8 cellular contexts compared by ENCODE assay signal in genomic region chr5:141703133-141703561, GRCh38. TPM values are rescaled to one million over a fixed set of nuclear protein-coding genes. Genes with fewer than 3 reads are reported as not detected.
DNase-seq lines count a peak whose midpoint lies in the region; ATAC-seq and TF ChIP-seq lines count a peak whose summit lies in the region.

No MANE protein-coding gene starts in this region.

- no TSS peak for BruUV-seq in Calu3 (replicated peaks; lab: Mats Ljungman, UMichigan)

- H3K27me3 ChIP-seq in NT2/D1 (ENCODE audit: insufficient read depth, insufficient read length): peaks cover 54% of the 10 kb centered on the region

- peak overlapping the region; percentile 32 for H3K9ac ChIP-seq in NT2/D1 (ENCODE audit: insufficient read length, low read depth)

- H3K4me1 Mint-ChIP-seq in Calu3 (ENCODE audit: low read depth, unreplicated experiment) (no peaks in the 10 kb centered on the region), endothelial cell (ENCODE audit: unreplicated experiment) (peaks cover 10% of the 10 kb centered on the region), osteocyte (ENCODE audit: unreplicated experiment) (peaks cover 9% of the 10 kb centered on the region)

- ATAC-seq in GM18907 (IDR thresholded peaks at IDR 0.05; ENCODE audit: unreplicated experiment) (no peak), GM21390 (IDR thresholded peaks at IDR 0.05; ENCODE audit: unreplicated experiment) (no peak)

- TF ChIP-seq CTCF in Calu3 (IDR thresholded peaks at IDR 0.05; ENCODE audit: unreplicated experiment): no peak
- TF ChIP-seq CTCF in endothelial cell (IDR thresholded peaks at IDR 0.05; ENCODE audit: unreplicated experiment): no peak
- TF ChIP-seq CTCF in osteocyte (IDR thresholded peaks at IDR 0.05): no peak
- TF ChIP-seq CTCF in GM20000 (IDR thresholded peaks at IDR 0.05; ENCODE audit: extremely low read depth, missing control alignments): no peak

- no peaks in the 10 kb centered on the region for H3K36me3 ChIP-seq in NT2/D1 (ENCODE audit: insufficient read depth, insufficient read length, low read length)

- no peaks in the 10 kb centered on the region for H3K36me3 Mint-ChIP-seq in Calu3 (ENCODE audit: insufficient read depth, unreplicated experiment)
- no peaks in the 10 kb centered on the region for H3K36me3 Mint-ChIP-seq in endothelial cell (ENCODE audit: low read depth, unreplicated experiment)
- H3K36me3 Mint-ChIP-seq in osteocyte (ENCODE audit: unreplicated experiment): no peaks in the 10 kb centered on the region

- H3K4me3 Mint-ChIP-seq in Calu3 (ENCODE audit: low read depth, unreplicated experiment): peak overlapping the region; percentile 58
- H3K4me3 Mint-ChIP-seq in endothelial cell (ENCODE audit: unreplicated experiment): peak overlapping the region; percentile 89
- peak overlapping the region; percentile 76 for H3K4me3 Mint-ChIP-seq in osteocyte (ENCODE audit: unreplicated experiment)

- peaks cover 2% of the 10 kb centered on the region for H3K4me1 ChIP-seq in NT2/D1 (ENCODE audit: insufficient read depth, insufficient read length)

- no peak for DNase-seq in Calu3
- no peak for DNase-seq in NT2/D1 (ENCODE audit: low read depth, low spot score)
- DNase-seq in endothelial cell (ENCODE audit: low spot score): no peak
- DNase-seq in osteocyte (ENCODE audit: extremely low spot score, unreplicated experiment): no peak
- DNase-seq in stimulated activated naive CD4-positive, alpha-beta T cell (lab: John Stamatoyannopoulos, UW): no peak
- DNase-seq in GM20000 (ENCODE audit: low spot score): no peak

- H3K9me3 ChIP-seq in NT2/D1 (ENCODE audit: insufficient read depth, low read length): no peaks in the 10 kb centered on the region

- peaks cover 36% of the 10 kb centered on the region for H3K27me3 Mint-ChIP-seq in Calu3 (ENCODE audit: unreplicated experiment)
- H3K27me3 Mint-ChIP-seq in endothelial cell (ENCODE audit: unreplicated experiment): peaks cover 5% of the 10 kb centered on the region
- H3K27me3 Mint-ChIP-seq in osteocyte (ENCODE audit: unreplicated experiment): peaks cover 38% of the 10 kb centered on the region

- H3K9me3 Mint-ChIP-seq in Calu3 (ENCODE audit: low read depth, unreplicated experiment) (no peaks in the 10 kb centered on the region), endothelial cell (ENCODE audit: unreplicated experiment) (no peaks in the 10 kb centered on the region), osteocyte (ENCODE audit: unreplicated experiment) (no peaks in the 10 kb centered on the region)

- CTCF ChIA-PET in Calu3 (lab: Charles Lee): interaction anchor here (0.6 to 1.8 kb wide), 11 partner anchors 10 to 258 kb away, joined by 3 to 11 read pairs (median 4); partner anchors contain the start of genes DELE1 and PCDH1

- H3K4me3 ChIP-seq in NT2/D1 (ENCODE audit: insufficient read length, low read depth): peak overlapping the region; percentile 53

- H3K27ac Mint-ChIP-seq in Calu3 (ENCODE audit: unreplicated experiment) (no peak overlapping the region), endothelial cell (ENCODE audit: unreplicated experiment) (no peak overlapping the region), osteocyte (ENCODE audit: unreplicated experiment) (no peak overlapping the region)

- intact Hi-C loops in Calu3 (cut with micrococcal nuclease; ENCODE audit: unreplicated experiment): loop anchor here (5.0 kb wide), 1 partner anchor 54 kb away; no protein-coding TSS in a partner anchor

RNA-seq across cellular contexts. Expression of gene ARAP3, which starts 21.1 kb away (rescaled TPM):
- total RNA-seq in Calu3 (2022) (17.5 and 22.8 TPM in 2 replicates), endothelial cell (ENCODE audit: unreplicated experiment) (239 TPM), osteocyte (1.3 and 2.0 TPM in 2 replicates)

RNA-seq across cellular contexts. Expression of gene FCHSD1, which starts 51.9 kb away (rescaled TPM):
- total RNA-seq in Calu3 (2022) (41.4 and 41.8 TPM in 2 replicates), endothelial cell (ENCODE audit: unreplicated experiment) (63.3 TPM), osteocyte (23.2 and 28.6 TPM in 2 replicates)

Comparison
In these comparisons a context has a peak if more than half of its experiments do, and no peak if none do; other contexts are left out.
1. RNA of gene ARAP3, which starts 21.1 kb away (total RNA-seq): 239 TPM in endothelial cell (single experiment); 17.5 to 22.8 TPM in Calu3 and 1.3 to 2.0 TPM in osteocyte; every median in the first group is over 10 times any median in the second.
2. Peak in every context shown above with its lines, with median percentiles within 50 percentile points of each other: H3K4me3 Mint-ChIP-seq.